23 cellular contexts compared by ENCODE assay signal in genomic region chr13:64417609-64418008, GRCh38.
"Had no signal": no experiment of that assay in that cellular context is flagged by ENCODE, and none has a peak within 500 bp of the region (broad histone marks: within the 10 kb centered on the region; RNA-seq: fewer than 3 reads in every experiment).

No MANE protein-coding gene starts in this region.

- DNase-seq: activated CD4-positive, alpha-beta memory T cell treated with anti-CD3 and anti-CD28 coated beads, Interleukin-2, amount 10 ng/mL, durations not matched to agents 7 days and 5 days; activated CD4-positive, alpha-beta T cell treated with anti-CD3 and anti-CD28 coated beads, Interleukin-2, amount 50 U/mL, for 1 hour; activated CD4-positive, CD25-positive, alpha-beta regulatory T cell; activated gamma-delta T cell; activated naive CD4-positive, alpha-beta T cell treated with anti-CD3 and anti-CD28 coated beads for 36 hours; activated T-cell treated with anti-CD3 and anti-CD28 coated beads for 4 hours; activated T-cell treated with anti-CD3 and anti-CD28 coated beads, Interleukin-2, amount 50 U/mL, for 48 hours; amygdala; Kasumi-1; NCI-H1092; NCI-H1417 treated with DMSO at 0.1 percent for 48 hours; NCI-H1694 treated with DMSO at 0.1 percent for 48 hours; NCI-H2029 treated with DMSO at 0.1 percent for 48 hours; NCI-H345; NCI-H510A; NCI-H526 treated with DMSO at 0.1 percent for 48 hours; NCI-H82; SIG-M5; T-helper 17 cell; T-helper 9 cell had no signal

- ATAC-seq: activated T-helper 17 cell treated with anti-CD3 and anti-CD28 coated beads, Interleukin-2, amount 50 U/mL, for 72 hours; T-helper 17 cell had no signal

- FAIRE-seq: astrocyte, TTC549 had no signal
